1 cellular context compared by ENCODE assay signal in the genomic region with DNA sequence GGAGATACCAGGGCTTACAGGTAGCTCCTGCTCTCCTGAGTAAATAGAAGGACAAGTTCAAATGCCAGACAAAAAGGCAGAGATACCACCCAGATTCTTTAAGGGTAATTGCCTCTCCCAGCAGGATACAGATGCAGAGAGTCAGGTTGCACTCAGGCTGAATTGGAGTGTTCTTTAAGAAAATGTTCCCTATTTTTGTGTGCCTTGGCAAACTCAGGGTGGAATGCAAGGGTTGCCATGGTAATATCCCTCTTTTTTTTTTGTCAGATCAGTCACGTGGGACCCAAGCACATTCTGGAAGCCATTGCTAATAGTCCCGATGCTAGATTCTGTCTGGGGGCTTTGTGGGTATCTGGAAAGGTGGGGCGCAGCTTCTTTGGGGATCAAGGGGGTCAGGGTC.
A peak's percentile ranks its signal among the peaks of the same experiment; 100 is the strongest.
TF ChIP-seq lines count a peak whose summit lies in the region.

No MANE protein-coding gene starts in this region.

TF ChIP-seq in H1, 55 proteins besides CTCF, POLR2A, EP300 and RAD21 (continued from another document):
- TF ChIP-seq BRCA1 (IDR thresholded peaks at IDR 0.05; ENCODE audit: low read depth, low read length) = no peak
- TF ChIP-seq RFX5 (IDR thresholded peaks at IDR 0.05; ENCODE audit: borderline replicate concordance, low read depth, low read length) = no peak
- no peak for TF ChIP-seq TAF7 (optimal IDR thresholded peaks at IDR 0.05; ENCODE audit: borderline replicate concordance, low read depth, low read length)
- TF ChIP-seq CREB1 (IDR thresholded peaks at IDR 0.05) = no peak
- TF ChIP-seq POU5F1 (IDR thresholded peaks at IDR 0.05; ENCODE audit: low read depth, low read length) = no peak
- TF ChIP-seq YY1 (IDR thresholded peaks at IDR 0.05; ENCODE audit: low read depth, low read length) = 0 out of 2 replicates have a peak, but pooled peaks have one; percentile 34
